1 cellular context compared by ENCODE assay signal in genomic region chr1:154607748-154608521, GRCh38.
TF ChIP-seq lines count a peak whose summit lies in the region.

TSS of gene ADAR (minus strand) at chr1:154608186. CDS start at chr1:154608006, 180 bp downstream.

TF ChIP-seq in HepG2, 621 proteins besides CTCF, POLR2A, EP300 and RAD21 (continued from another document and continues in another):
- TF ChIP-seq THRA (CRISPR knock-in tag; IDR thresholded peaks at IDR 0.05; ENCODE audit: borderline replicate concordance) = no peak
- TF ChIP-seq TFAP4 (IDR thresholded peaks at IDR 0.05; ENCODE audit: borderline replicate concordance, low read depth) = no peak
- TF ChIP-seq ZNF124 (CRISPR knock-in tag; IDR thresholded peaks at IDR 0.05) = no peak
- no peak for TF ChIP-seq ISX (CRISPR knock-in tag; conservative IDR thresholded peaks at IDR 0.05)
- no peak for TF ChIP-seq SETDB1 (CRISPR knock-in tag; IDR thresholded peaks at IDR 0.05; ENCODE audit: borderline replicate concordance)
- TF ChIP-seq ZNF792 (CRISPR knock-in tag; IDR thresholded peaks at IDR 0.05) = no peak
- TF ChIP-seq ZFAT (CRISPR knock-in tag; conservative IDR thresholded peaks at IDR 0.05) = no peak; the same call in 1 of the 2 replicates
- no peak for TF ChIP-seq SMC3 (IDR thresholded peaks at IDR 0.05; ENCODE audit: low read length)
- TF ChIP-seq ZBTB8A (CRISPR knock-in tag; IDR thresholded peaks at IDR 0.05; ENCODE audit: borderline replicate concordance, low read depth) = no peak
- no peak for TF ChIP-seq ONECUT2 (CRISPR knock-in tag; IDR thresholded peaks at IDR 0.05)
- TF ChIP-seq THAP9 (CRISPR knock-in tag; IDR thresholded peaks at IDR 0.05; ENCODE audit: borderline replicate concordance) = no peak
- no peak for TF ChIP-seq ZNF570 (CRISPR knock-in tag; IDR thresholded peaks at IDR 0.05; ENCODE audit: borderline replicate concordance)
- no peak for TF ChIP-seq GMEB2 (CRISPR knock-in tag; IDR thresholded peaks at IDR 0.05; ENCODE audit: low read depth)
- no peak for TF ChIP-seq NFKBIZ (CRISPR knock-in tag; IDR thresholded peaks at IDR 0.05)
- TF ChIP-seq ZFX (CRISPR knock-in tag; IDR thresholded peaks at IDR 0.05; ENCODE audit: low read depth) = peak; percentile 90
- TF ChIP-seq BRCA1 (CRISPR knock-in tag; IDR thresholded peaks at IDR 0.05) = no peak
- no peak for TF ChIP-seq CHCHD3 (CRISPR knock-in tag; IDR thresholded peaks at IDR 0.05)
- no peak for TF ChIP-seq SMARCE1 (IDR thresholded peaks at IDR 0.05; ENCODE audit: borderline replicate concordance)
- TF ChIP-seq TCF12 (IDR thresholded peaks at IDR 0.05) = no peak
- TF ChIP-seq TCF12 (CRISPR knock-in tag; IDR thresholded peaks at IDR 0.05) = no peak
- no peak for TF ChIP-seq ZNF775 (CRISPR knock-in tag; IDR thresholded peaks at IDR 0.05; ENCODE audit: borderline replicate concordance)
- no peak for TF ChIP-seq JARID2 (CRISPR knock-in tag; IDR thresholded peaks at IDR 0.05; ENCODE audit: insufficient replicate concordance)
- TF ChIP-seq STAT5B (CRISPR knock-in tag; IDR thresholded peaks at IDR 0.05) = no peak
- no peak for TF ChIP-seq NFE2 (CRISPR knock-in tag; IDR thresholded peaks at IDR 0.05)
- no peak for TF ChIP-seq SP5 (CRISPR knock-in tag; IDR thresholded peaks at IDR 0.05; ENCODE audit: borderline replicate concordance, low read depth)
- TF ChIP-seq REXO4 (CRISPR knock-in tag; IDR thresholded peaks at IDR 0.05; ENCODE audit: borderline replicate concordance) = 0 out of 2 replicates have a peak, but pooled peaks have one; percentile 21
- no peak for TF ChIP-seq ZNF12 (CRISPR knock-in tag; IDR thresholded peaks at IDR 0.05)
- peak; percentile 35 for TF ChIP-seq TBX2 (CRISPR knock-in tag; IDR thresholded peaks at IDR 0.05; ENCODE audit: borderline replicate concordance)
- TF ChIP-seq SMAD1 (CRISPR knock-in tag; IDR thresholded peaks at IDR 0.05; ENCODE audit: borderline replicate concordance, low read depth) = 0 out of 2 replicates have a peak, but pooled peaks have one; percentile 47
- TF ChIP-seq NRL (CRISPR knock-in tag; IDR thresholded peaks at IDR 0.05; ENCODE audit: borderline replicate concordance) = no peak
- no peak for TF ChIP-seq ZBTB44 (CRISPR knock-in tag; IDR thresholded peaks at IDR 0.05)
- TF ChIP-seq ZNF354B (CRISPR knock-in tag; IDR thresholded peaks at IDR 0.05) = no peak
- TF ChIP-seq ZNF235 (CRISPR knock-in tag; IDR thresholded peaks at IDR 0.05; ENCODE audit: borderline replicate concordance) = no peak
- TF ChIP-seq ELF4 (CRISPR knock-in tag; IDR thresholded peaks at IDR 0.05; ENCODE audit: borderline replicate concordance) = no peak
- TF ChIP-seq ZSCAN20 (CRISPR knock-in tag; IDR thresholded peaks at IDR 0.05; ENCODE audit: borderline replicate concordance) = no peak; the same call in 1 of the 2 replicates
- no peak for TF ChIP-seq ZNF710 (CRISPR knock-in tag; IDR thresholded peaks at IDR 0.05; ENCODE audit: borderline replicate concordance)
- TF ChIP-seq TEAD2 (CRISPR knock-in tag; IDR thresholded peaks at IDR 0.05) = no peak
- no peak for TF ChIP-seq PRMT3 (CRISPR knock-in tag; IDR thresholded peaks at IDR 0.05; ENCODE audit: borderline replicate concordance, low read depth)
- TF ChIP-seq ZSCAN25 (CRISPR knock-in tag; IDR thresholded peaks at IDR 0.05) = no peak
- no peak for TF ChIP-seq KLF15 (CRISPR knock-in tag; IDR thresholded peaks at IDR 0.05; ENCODE audit: borderline replicate concordance)
- TF ChIP-seq PAXIP1 (CRISPR knock-in tag; conservative IDR thresholded peaks at IDR 0.05) = no peak
- peak; percentile 25; the same call in 1 of the 2 replicates for TF ChIP-seq ELF1 (CRISPR knock-in tag; IDR thresholded peaks at IDR 0.05)
- TF ChIP-seq ZBTB25 (CRISPR knock-in tag; IDR thresholded peaks at IDR 0.05) = no peak; the same call in 1 of the 2 replicates
- TF ChIP-seq ATM (IDR thresholded peaks at IDR 0.05; ENCODE audit: borderline replicate concordance) = no peak
- TF ChIP-seq HNRNPK (IDR thresholded peaks at IDR 0.05; ENCODE audit: low read depth, low read length, poor library complexity, severe bottlenecking) = no peak
- TF ChIP-seq TFDP1 (CRISPR knock-in tag; IDR thresholded peaks at IDR 0.05; ENCODE audit: borderline replicate concordance) = no peak
- no peak for TF ChIP-seq HOXA9 (CRISPR knock-in tag; IDR thresholded peaks at IDR 0.05; ENCODE audit: borderline replicate concordance)
- TF ChIP-seq TIGD3 (CRISPR knock-in tag; IDR thresholded peaks at IDR 0.05; ENCODE audit: borderline replicate concordance) = no peak
- TF ChIP-seq ZBTB21 (CRISPR knock-in tag; IDR thresholded peaks at IDR 0.05) = no peak
- no peak for TF ChIP-seq DR1 (CRISPR knock-in tag; IDR thresholded peaks at IDR 0.05)
- no peak for TF ChIP-seq ZNF205 (CRISPR knock-in tag; IDR thresholded peaks at IDR 0.05)
- TF ChIP-seq ZEB1 (IDR thresholded peaks at IDR 0.05; ENCODE audit: insufficient replicate concordance, low read depth) = peak; percentile 36
- TF ChIP-seq BHLHE40 (IDR thresholded peaks at IDR 0.05; ENCODE audit: low read length) = no peak
- no peak for TF ChIP-seq SMYD3 (CRISPR knock-in tag; IDR thresholded peaks at IDR 0.05)
